In the genomic region with DNA sequence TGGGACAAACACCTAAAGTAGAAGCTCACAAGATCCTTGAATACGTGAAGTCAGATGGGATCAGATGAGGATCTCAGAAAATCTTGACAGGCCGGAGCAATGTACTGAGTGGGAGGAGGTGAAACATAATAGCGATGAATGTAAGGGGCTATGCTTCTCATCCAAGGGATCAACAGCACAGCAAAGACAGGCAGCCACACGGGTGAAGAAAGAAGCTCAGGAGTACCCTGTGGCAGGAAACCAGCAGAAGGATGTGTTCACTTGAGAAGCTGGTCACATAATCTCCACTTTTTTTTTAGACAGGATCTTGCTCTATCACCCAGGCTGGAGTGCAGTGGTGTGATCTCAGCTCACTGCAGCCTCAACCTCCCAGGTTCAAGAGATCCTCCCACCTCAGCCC, we compare ENCODE assay signal across 26 cellular contexts.
"Had no signal": no experiment of that assay in that cellular context is flagged by ENCODE, and none has a peak within 500 bp of the region (broad histone marks: within the 10 kb centered on the region; RNA-seq: fewer than 3 reads in every experiment).

No MANE protein-coding gene starts in this region.

- H2AFZ ChIP-seq: neural progenitor cell had no signal

- H3K4me1 ChIP-seq: foreskin keratinocyte, psoas muscle, right lobe of liver, spleen, tibial artery, upper lobe of left lung, uterus had no signal

- H3K36me3 ChIP-seq: neural progenitor cell, right lobe of liver, spleen, tibial artery, upper lobe of left lung, uterus had no signal

- H3K27me3 ChIP-seq: neural progenitor cell, right lobe of liver, upper lobe of left lung, uterus had no signal

- H3K4me3 ChIP-seq: lung, neural progenitor cell, psoas muscle, right lobe of liver, spleen, tibial artery, upper lobe of left lung, uterus had no signal

- DNase-seq: effector CD4-positive, alpha-beta T cell; endodermal cell; erythroblast; foreskin keratinocyte; immature natural killer cell; left cardiac atrium; left ventricle myocardium superior; mesenchymal stem cell; midbrain; nucleus accumbens; psoas muscle; retina; right lobe of liver; spleen; stimulated activated CD4-positive, alpha-beta T cell treated with anti-CD3 and anti-CD28 coated beads, Interleukin-15, amount 100 ng/mL, for 24 hours; stimulated activated CD4-positive, alpha-beta T cell treated with anti-CD3 and anti-CD28 coated beads, Interleukin-1b, Interleukin-23, amount 100 ng/mL, for 48 hours; stimulated activated CD4-positive, alpha-beta T cell treated with anti-CD3 and anti-CD28 coated beads, Interleukin-4, amount 100 ng/mL, for 24 hours; tibial artery; upper lobe of left lung; uterus had no signal

- ATAC-seq: foreskin keratinocyte; left cardiac atrium; left ventricle myocardium superior; natural killer cell treated with Interleukin-12 subunit alpha and Interleukin-12 subunit beta and Interleukin-15 and Interleukin-18, amount 100 ng/mL, for 72 hours; psoas muscle; right lobe of liver; stimulated activated memory B cell treated with anti-CD40 and anti-IgM and Interleukin-4, amounts not matched to agents 10 μg/mL and 1 μg/mL and 100 μg/mL, for 72 hours had no signal

- H3K9ac ChIP-seq: neural progenitor cell had no signal

- H3K9me3 ChIP-seq: psoas muscle, right lobe of liver, spleen, tibial artery, upper lobe of left lung, uterus had no signal

- FAIRE-seq: endothelial cell of umbilical vein, keratinocyte had no signal

- H3K4me2 ChIP-seq: neural progenitor cell had no signal

- H3K27ac ChIP-seq: foreskin keratinocyte, neural progenitor cell, psoas muscle, right lobe of liver, spleen, tibial artery, upper lobe of left lung, uterus had no signal
